In genomic region chr14:75232597-75232996, GRCh38 we compare ENCODE assay signal across 10 cellular contexts. TPM values are rescaled to one million over a fixed set of nuclear protein-coding genes. Genes with fewer than 3 reads are reported as not detected.
A peak's percentile ranks its signal among the peaks of the same experiment; 100 is the strongest.
DNase-seq lines count a peak whose midpoint lies in the region; ATAC-seq, FAIRE-seq and TF ChIP-seq lines count a peak whose summit lies in the region.
"Had no signal": no experiment of that assay in that cellular context is flagged by ENCODE, and none has a peak within 500 bp of the region (broad histone marks: within the 10 kb centered on the region; RNA-seq: fewer than 3 reads in every experiment).

No MANE protein-coding gene starts in this region.

- no peak overlapping the region for H3K4me3 ChIP-seq in CD4-positive, CD25-positive, alpha-beta regulatory T cell (ENCODE audit: low read depth, low read length)
- H3K4me3 ChIP-seq in DND-41 (ENCODE audit: low read depth in 1 of 2, low read length in 2 of 2) (no peak overlapping the region), K562 (no peak overlapping the region), sigmoid colon (no peak overlapping the region)
- H3K4me3 ChIP-seq: esophagus squamous epithelium had no signal

- H3K36me3 Mint-ChIP-seq in CD4-positive, CD25-positive, alpha-beta regulatory T cell = no peaks in the 10 kb centered on the region

- CTCF ChIA-PET in K562 (lab: Yijun Ruan, JAX; ENCODE audit: low intra/inter-chr PET ratio) = no interaction called here

- POLR2A ChIA-PET in K562 (lab: Yijun Ruan, JAX) = interaction anchor here (1.2 kb wide), 1 partner anchor 49 kb away, joined by 3 read pairs; no protein-coding TSS in a partner anchor

- peaks cover 24% of the 10 kb centered on the region for H3K4me1 ChIP-seq in CD4-positive, CD25-positive, alpha-beta regulatory T cell (ENCODE audit: control insufficient read depth, insufficient read depth, low read length, poor library complexity, severe bottlenecking)
- H3K4me1 ChIP-seq in DND-41 (ENCODE audit: insufficient read depth, low read length) (peaks cover 16% of the 10 kb centered on the region), K562 (replicated peaks in 1 of 2; ENCODE audit: control insufficient read depth in 2 of 2, insufficient read depth in 2 of 2, low read length in 2 of 2) (peaks cover 16 to 25% of the 10 kb centered on the region in 2 experiments; a peak in 4 of 5 replicates), sigmoid colon (peaks cover 0 to 11% (median 9%) of the 10 kb centered on the region in 4 donors)

- no peak overlapping the region for H3K4me3 Mint-ChIP-seq in CD4-positive, CD25-positive, alpha-beta regulatory T cell

- H3K9me1 ChIP-seq in K562 (ENCODE audit: control insufficient read depth, insufficient read depth, low read length) = peaks cover 3% of the 10 kb centered on the region

- 63% methylated on average over 1 of the region's 2 CpGs for WGBS in K562 (ENCODE audit: insufficient coverage, low coverage, missing lambda C conversion rate)
- 79 to 88% methylated on average over 2 of the region's 2 CpGs for WGBS in sigmoid colon, 2 donors

- no peak overlapping the region for H2AFZ ChIP-seq in DND-41 (ENCODE audit: low read depth, low read length)
- no peak overlapping the region for H2AFZ ChIP-seq in K562 (ENCODE audit: low read depth, low read length)

- TF ChIP-seq POLR2A in K562 (conservative IDR thresholded peaks at IDR 0.05) = no peak
- TF ChIP-seq POLR2A in sigmoid colon (IDR thresholded peaks at IDR 0.05) = no peak

- no TSS peak for BruUV-seq in K562 (replicated peaks; lab: Mats Ljungman, UMichigan)

- DNase-seq in CD4-positive, CD25-positive, alpha-beta regulatory T cell = peak; percentile 23 to 73 (median 72)
- DNase-seq in DND-41 (peak; percentile 46), T-helper 2 cell (peak in 3 of 5 experiments; percentile 34 to 71 (median 67)), K562 (ENCODE audit: extremely low read depth in 1 of 4, low spot score in 3 of 4) (no peak), mucosa of gallbladder (ENCODE audit: low spot score) (no peak), sigmoid colon (no peak), islet precursor cell (no peak)
- DNase-seq: esophagus squamous epithelium; NCI-H2107; stimulated activated CD4-positive, alpha-beta T cell treated with anti-CD3 and anti-CD28 coated beads, Interleukin-4, amount 100 ng/mL, for 1 hour had no signal

- TF ChIP-seq CTCF in DND-41 (IDR thresholded peaks at IDR 0.05; ENCODE audit: borderline replicate concordance, extremely low read depth, low read length, poor library complexity, severe bottlenecking) (peak; percentile 29), K562 (IDR thresholded peaks at IDR 0.05 in 2 of 3, conservative IDR thresholded peaks at IDR 0.05 in 1 of 3; ENCODE audit: insufficient read depth in 2 of 3, low read depth in 1 of 3, low read length in 3 of 3) (no peak), sigmoid colon (IDR thresholded peaks at IDR 0.05) (no peak)

- TF ChIP-seq EP300 in K562 (IDR thresholded peaks at IDR 0.05; ENCODE audit: low read length) = no peak
- TF ChIP-seq EP300 in sigmoid colon (IDR thresholded peaks at IDR 0.05) = no peak

- intact Hi-C loops in K562 (cut with micrococcal nuclease) = loop anchor here (5.0 kb wide), 1 partner anchor 65 kb away; no protein-coding TSS in a partner anchor
- intact Hi-C loops in sigmoid colon (cut with DNase I) = no loop called here

- H3K36me3 ChIP-seq in CD4-positive, CD25-positive, alpha-beta regulatory T cell (ENCODE audit: control insufficient read depth, insufficient read depth, low read length) = no peaks in the 10 kb centered on the region
- H3K36me3 ChIP-seq in DND-41 (ENCODE audit: insufficient read depth, low read length) = no peaks in the 10 kb centered on the region
- no peaks in the 10 kb centered on the region for H3K36me3 ChIP-seq in K562 (ENCODE audit: control insufficient read depth, insufficient read depth, low read length)
- no peaks in the 10 kb centered on the region for H3K36me3 ChIP-seq in sigmoid colon
- H3K36me3 ChIP-seq: esophagus squamous epithelium had no signal

- H3K27ac ChIP-seq in CD4-positive, CD25-positive, alpha-beta regulatory T cell (ENCODE audit: insufficient read depth, low read length, poor library complexity, severe bottlenecking) = no peak overlapping the region
- H3K27ac ChIP-seq in DND-41 (ENCODE audit: low read length) (no peak overlapping the region), K562 (ENCODE audit: extremely low read depth, low read depth, low read length) (no peak overlapping the region), sigmoid colon (no peak overlapping the region)
- H3K27ac ChIP-seq: esophagus squamous epithelium had no signal

- in situ Hi-C loops in K562 (cut with MboI) = no loop called here

- H3K27me3 Mint-ChIP-seq in CD4-positive, CD25-positive, alpha-beta regulatory T cell = no peaks in the 10 kb centered on the region

- H3K4me2 ChIP-seq in DND-41 (ENCODE audit: insufficient read depth, low read length) (no peak overlapping the region), K562 (ENCODE audit: insufficient read depth, low read length) (no peak overlapping the region)

- H3K9me3 Mint-ChIP-seq in CD4-positive, CD25-positive, alpha-beta regulatory T cell = no peaks in the 10 kb centered on the region

- peaks cover 10 to 47% (median 25%) of the 10 kb centered on the region in 4 donors for H3K4me1 Mint-ChIP-seq in CD4-positive, CD25-positive, alpha-beta regulatory T cell

- H3K9ac ChIP-seq in DND-41 (ENCODE audit: low read depth, low read length) (no peak overlapping the region), K562 (ENCODE audit: insufficient read depth in 1 of 2, low read depth in 2 of 2, low read length in 2 of 2) (no peak overlapping the region)

- H3K79me2 ChIP-seq in DND-41 (ENCODE audit: insufficient read depth, low read length) = no peaks in the 10 kb centered on the region
- no peaks in the 10 kb centered on the region for H3K79me2 ChIP-seq in K562 (ENCODE audit: control insufficient read depth, insufficient read depth, low read length)

- peak; percentile 91 to 93 for ATAC-seq in CD4-positive, CD25-positive, alpha-beta regulatory T cell (ENCODE audit: low read depth in 2 of 2)
- ATAC-seq in DND-41 (ENCODE audit: insufficient read depth, low read depth) (peak; percentile 61), K562 (no peak)

- H3K27me3 ChIP-seq in CD4-positive, CD25-positive, alpha-beta regulatory T cell (ENCODE audit: control insufficient read depth, insufficient read depth, low read length) = no peaks in the 10 kb centered on the region
- H3K27me3 ChIP-seq in DND-41 (ENCODE audit: insufficient read depth, low read length, poor library complexity) (no peaks in the 10 kb centered on the region), K562 (ENCODE audit: control insufficient read depth in 2 of 2, insufficient read depth in 2 of 2, low read length in 2 of 2) (no peaks in the 10 kb centered on the region), sigmoid colon (no peaks in the 10 kb centered on the region)
- H3K27me3 ChIP-seq: esophagus squamous epithelium had no signal

- peak overlapping the region; percentile 35 to 68 (median 47) for H3K27ac Mint-ChIP-seq in CD4-positive, CD25-positive, alpha-beta regulatory T cell

- no peaks in the 10 kb centered on the region for H4K20me1 ChIP-seq in DND-41 (ENCODE audit: insufficient read depth, low read length)
- no peaks in the 10 kb centered on the region for H4K20me1 ChIP-seq in K562 (replicated peaks; ENCODE audit: control insufficient read depth, insufficient read depth, low read length)

- no peaks in the 10 kb centered on the region for H3K9me3 ChIP-seq in CD4-positive, CD25-positive, alpha-beta regulatory T cell (ENCODE audit: control insufficient read depth in 2 of 2, low read length in 2 of 2)
- no peaks in the 10 kb centered on the region for H3K9me3 ChIP-seq in DND-41 (ENCODE audit: insufficient read depth, low read length, severe bottlenecking)
- H3K9me3 ChIP-seq in K562 (replicated peaks; ENCODE audit: control insufficient read depth, insufficient read depth, low read depth, low read length) = no peaks in the 10 kb centered on the region
- H3K9me3 ChIP-seq in sigmoid colon = no peaks in the 10 kb centered on the region
- H3K9me3 ChIP-seq: esophagus squamous epithelium had no signal

- peak in 1 of 2 experiments; percentile 30; a peak in 2 of 4 replicates for TF ChIP-seq RAD21 in K562 (CRISPR knock-in tag; conservative IDR thresholded peaks at IDR 0.05 in 1 of 2, IDR thresholded peaks at IDR 0.05 in 1 of 2)

- no peak for FAIRE-seq in K562 (lab: Jason Lieb, UNC)

RNA-seq across cellular contexts. Expression of gene FOS, which starts 46.0 kb away (rescaled TPM):
- 1,673 TPM for total RNA-seq in CD4-positive, CD25-positive, alpha-beta regulatory T cell
- polyA plus RNA-seq in CD4-positive, CD25-positive, alpha-beta regulatory T cell = 100 to 1,000 TPM in 2 of 4 donors, 10 to 100 TPM in 2; 56.8 to 145 (median 104) TPM
- 20.9 and 54.0 TPM in 2 replicates for total RNA-seq in K562 (2011; cell fraction: chromatin; rRNA removed; ENCODE audit: low replicate concordance)
- 42.1 and 51.5 TPM in 2 replicates for total RNA-seq in K562 (2011; cell fraction: nucleolus; rRNA removed)
- total RNA-seq in K562 (2011; cell fraction: nucleoplasm; rRNA removed) = 28.7 and 32.3 TPM in 2 replicates
- total RNA-seq in K562 (2014; rRNA removed) (12.1 and 19.4 TPM in 2 replicates), K562 (2014; rRNA removed; fragmentation: Illumina TruSeq; extraction: Trizol) (4.2 and 8.9 TPM in 2 replicates), K562 (2015; rRNA removed; fragmentation: Illumina TruSeq; extraction: Trizol) (0.54 and 1.1 TPM in 2 replicates), K562 (2021) (13.8 and 17.4 TPM in 2 replicates), mucosa of gallbladder (165 TPM), sigmoid colon (1,000 to 10,000 TPM in 1 of 4 donors, 100 to 1,000 TPM in 3; 172 to 1,048 (median 650) TPM)
- polyA plus RNA-seq in K562 (2011; rRNA removed) (3.6 and 5.7 TPM in 2 replicates), K562 (2014; fragmentation: Illumina TruSeq; extraction: Trizol) (8.2 and 12.8 TPM in 2 replicates), K562 (2014; fragmentation: Nextera tagmentation; extraction: Ambion mirVana) (1 to 10 TPM in 1 of 2 experiments, under 1 TPM in 1; 0.56 to 2.1 TPM), K562 (2014; rRNA removed) (11.6 and 14.8 TPM in 2 replicates), sigmoid colon (100 to 1,000 TPM; 108 to 374 (median 306) TPM)
- 3.7 and 20.6 TPM in 2 replicates for polyA plus RNA-seq in K562 (2011; cell fraction: cytosol; rRNA removed)
- 13.7 and 48.9 TPM in 2 replicates for polyA plus RNA-seq in K562 (2011; cell fraction: nucleus; rRNA removed)
- polyA plus RNA-seq in K562 (2012) = 8.3 and 9.7 TPM in 2 replicates
- polyA minus RNA-seq in K562 (2011; rRNA and poly(A)+ RNA removed) = 3.8 and 7.1 TPM in 2 replicates
- polyA minus RNA-seq in K562 (2011; cell fraction: cytosol; rRNA and poly(A)+ RNA removed) = 7.6 and 8.7 TPM in 2 replicates
- 24.0 and 43.5 TPM in 2 replicates for polyA minus RNA-seq in K562 (2011; cell fraction: nucleus; rRNA and poly(A)+ RNA removed)

RNA-seq across cellular contexts. Expression of gene TMED10, which starts 56.2 kb away (rescaled TPM):
- total RNA-seq in CD4-positive, CD25-positive, alpha-beta regulatory T cell = 128 TPM
- polyA plus RNA-seq in CD4-positive, CD25-positive, alpha-beta regulatory T cell = 100 to 1,000 TPM; 238 to 265 (median 250) TPM
- 104 and 130 TPM in 2 replicates for total RNA-seq in K562 (2011; cell fraction: chromatin; rRNA removed; ENCODE audit: low replicate concordance)
- 186 and 192 TPM in 2 replicates for total RNA-seq in K562 (2011; cell fraction: nucleolus; rRNA removed)
- total RNA-seq in K562 (2011; cell fraction: nucleoplasm; rRNA removed) = 198 and 249 TPM in 2 replicates
- 46.9 and 62.2 TPM in 2 replicates for total RNA-seq in K562 (2014; rRNA removed)
- 87.9 and 95.0 TPM in 2 replicates for total RNA-seq in K562 (2014; rRNA removed; fragmentation: Illumina TruSeq; extraction: Trizol)
- 101 and 105 TPM in 2 replicates for total RNA-seq in K562 (2015; rRNA removed; fragmentation: Illumina TruSeq; extraction: Trizol)
- total RNA-seq in K562 (2021) = 124 and 126 TPM in 2 replicates
- 169 and 170 TPM in 2 replicates for polyA plus RNA-seq in K562 (2011; rRNA removed)
- polyA plus RNA-seq in K562 (2011; cell fraction: cytosol; rRNA removed) = 135 and 158 TPM in 2 replicates
- 48.7 and 51.6 TPM in 2 replicates for polyA plus RNA-seq in K562 (2011; cell fraction: nucleus; rRNA removed)
- 81.0 and 147 TPM in 2 replicates for polyA plus RNA-seq in K562 (2012)
- polyA plus RNA-seq in K562 (2014; fragmentation: Illumina TruSeq; extraction: Trizol) = 154 and 185 TPM in 2 replicates
- 100 to 1,000 TPM; 206 to 233 TPM for polyA plus RNA-seq in K562 (2014; fragmentation: Nextera tagmentation; extraction: Ambion mirVana)
- 84.7 and 134 TPM in 2 replicates for polyA plus RNA-seq in K562 (2014; rRNA removed)
- 234 and 258 TPM in 2 replicates for polyA minus RNA-seq in K562 (2011; rRNA and poly(A)+ RNA removed)
- 112 and 142 TPM in 2 replicates for polyA minus RNA-seq in K562 (2011; cell fraction: cytosol; rRNA and poly(A)+ RNA removed)
- 30.7 and 39.5 TPM in 2 replicates for polyA minus RNA-seq in K562 (2011; cell fraction: nucleus; rRNA and poly(A)+ RNA removed)
- total RNA-seq in mucosa of gallbladder = 390 TPM
- 100 to 1,000 TPM; 107 to 175 (median 165) TPM for total RNA-seq in sigmoid colon
- 100 to 1,000 TPM in 1 of 3 donors, 10 to 100 TPM in 2; 38.4 to 236 (median 51.1) TPM for polyA plus RNA-seq in sigmoid colon

Comparison
In these comparisons a context has a peak if more than half of its experiments do, and no peak if none do; other contexts are left out.
1. DNase-seq: peak in CD4-positive, CD25-positive, alpha-beta regulatory T cell (3 of 3), DND-41 (single experiment) and T-helper 2 cell (3 of 5); none in K562 (0 of 4), mucosa of gallbladder (single experiment), sigmoid colon (single experiment) and islet precursor cell (single experiment).